ENCODE assay signal across 1 cellular context in the genomic region with DNA sequence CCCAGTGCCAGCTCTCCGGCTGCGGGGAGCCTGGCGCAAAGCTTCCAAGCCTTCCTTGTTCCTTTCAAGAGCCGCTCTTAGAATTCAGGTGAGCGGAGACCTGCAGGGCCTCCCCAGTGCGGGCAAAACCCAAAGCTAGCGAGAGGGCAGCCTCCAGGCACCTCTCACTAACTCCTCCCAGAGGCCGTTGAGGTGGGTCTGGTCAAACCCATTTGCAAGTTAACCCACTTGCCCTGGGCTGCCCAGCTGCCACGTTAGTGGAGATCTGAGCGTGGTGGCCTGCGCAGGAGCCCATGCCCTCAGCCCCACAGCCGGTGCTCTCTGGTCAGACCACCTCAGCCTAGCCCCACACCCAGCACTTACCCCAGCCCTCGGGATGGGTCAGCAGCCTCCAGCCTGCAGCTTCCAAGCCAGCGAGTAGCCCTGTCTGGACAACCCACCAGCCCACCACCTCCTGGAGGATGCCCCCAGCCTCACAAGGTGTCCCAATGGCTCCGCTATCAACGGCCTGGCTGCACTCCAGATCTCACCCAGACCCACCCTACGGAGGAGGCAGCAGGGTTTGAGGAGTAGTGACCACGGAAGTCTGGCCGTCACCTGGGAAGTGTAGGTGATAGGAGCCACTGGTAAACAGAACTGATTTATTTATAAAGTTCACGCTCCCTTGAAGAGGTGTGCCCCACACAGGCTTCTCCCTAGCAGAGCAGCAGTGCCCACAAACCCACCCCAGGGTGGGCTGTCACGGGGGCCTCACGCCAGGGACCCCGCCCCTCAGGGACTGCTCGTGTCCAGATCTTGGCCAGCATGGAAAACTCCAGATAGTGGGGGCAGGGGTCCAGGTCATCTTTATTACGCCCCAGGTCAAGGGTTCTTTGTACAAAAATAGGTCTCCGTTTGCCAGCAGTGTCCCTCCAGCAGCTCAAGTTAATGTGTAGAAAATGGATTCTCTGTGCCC.
TF ChIP-seq lines count a peak whose summit lies in the region.

No MANE protein-coding gene starts in this region.

TF ChIP-seq in HepG2, 621 proteins besides CTCF, POLR2A, EP300 and RAD21:
- TF ChIP-seq, protein P1, sequence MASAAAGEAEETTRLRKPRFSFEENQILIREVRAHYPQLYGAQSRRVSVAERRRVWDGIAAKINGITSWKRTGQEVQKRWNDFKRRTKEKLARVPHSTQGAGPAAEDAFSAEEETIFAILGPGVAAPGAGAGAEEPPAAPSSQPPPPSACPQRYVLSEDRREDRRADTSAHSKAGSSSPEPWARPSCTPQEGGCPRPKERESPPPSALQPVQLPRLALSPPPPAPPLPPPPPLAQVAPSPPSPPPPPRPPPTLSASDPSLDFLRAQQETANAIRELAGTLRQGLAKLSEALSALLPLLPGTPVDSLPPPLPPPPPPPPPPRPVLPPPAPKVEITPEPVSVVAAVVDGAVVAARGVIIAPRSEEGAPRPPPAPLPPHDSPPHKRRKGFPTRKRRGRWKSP (CRISPR knock-in tag; IDR thresholded peaks at IDR 0.05) = 0 out of 2 replicates have a peak, but pooled peaks have one; percentile 8
- TF ChIP-seq ZNF891 (CRISPR knock-in tag; IDR thresholded peaks at IDR 0.05) (peak; percentile 64; the same call in 1 of the 2 replicates), PCBP2 (optimal IDR thresholded peaks at IDR 0.05; ENCODE audit: low read depth, low read length, poor library complexity, severe bottlenecking) (no peak)
